In genomic region chr13:102779426-102780159, GRCh38 we compare ENCODE assay signal across 14 cellular contexts. TPM values are rescaled to one million over a fixed set of nuclear protein-coding genes. Genes with fewer than 3 reads are reported as not detected.
A peak's percentile ranks its signal among the peaks of the same experiment; 100 is the strongest.
DNase-seq lines count a peak whose midpoint lies in the region; ATAC-seq and TF ChIP-seq lines count a peak whose summit lies in the region.
"Had no signal": no experiment of that assay in that cellular context is flagged by ENCODE, and none has a peak within 500 bp of the region (broad histone marks: within the 10 kb centered on the region; RNA-seq: fewer than 3 reads in every experiment).

No MANE protein-coding gene starts in this region.

- H4K12ac ChIP-seq in trophoblast cell (ENCODE audit: low read depth, low read length), result no peak overlapping the region

- H3K9me3 ChIP-seq in CD4-positive, alpha-beta memory T cell (ENCODE audit: control insufficient read depth in 1 of 2, low read length in 2 of 2), result no peaks in the 10 kb centered on the region
- H3K9me3 ChIP-seq in trophoblast cell (ENCODE audit: insufficient read depth, low read depth, low read length), result peaks cover 5% of the 10 kb centered on the region
- H3K9me3 ChIP-seq: upper lobe of right lung had no signal

- H3K18ac ChIP-seq in trophoblast cell (ENCODE audit: low read length), result no peak overlapping the region

- peak overlapping the region; percentile 61 for H3K27ac ChIP-seq in CD4-positive, alpha-beta memory T cell (ENCODE audit: low read depth, low read length)
- no peak overlapping the region for H3K27ac ChIP-seq in trophoblast cell (ENCODE audit: low read depth, low read length)
- H3K27ac ChIP-seq: coronary artery, upper lobe of right lung had no signal

- no peak overlapping the region for H3K4ac ChIP-seq in trophoblast cell (ENCODE audit: low read depth, low read length)

- peak overlapping the region in 1 of 2 donors; percentile 20 for H3K4me3 ChIP-seq in CD4-positive, alpha-beta memory T cell (ENCODE audit: low read length in 2 of 2)
- H3K4me3 ChIP-seq in NB4 (ENCODE audit: low read depth, low read length), result no peak overlapping the region
- H3K4me3 ChIP-seq in trophoblast cell (ENCODE audit: low read depth, low read length), result no peak overlapping the region
- H3K4me3 ChIP-seq: coronary artery, upper lobe of right lung had no signal

- no peak overlapping the region for H2BK120ac ChIP-seq in trophoblast cell (ENCODE audit: insufficient read depth, low read length, poor library complexity)

- H2AK5ac ChIP-seq in trophoblast cell (ENCODE audit: low read length), result no peak overlapping the region

- TF ChIP-seq CTCF in GM20000 (IDR thresholded peaks at IDR 0.05; ENCODE audit: extremely low read depth, missing control alignments), result no peak
- TF ChIP-seq CTCF in NB4 (IDR thresholded peaks at IDR 0.05; ENCODE audit: low read depth, low read length), result no peak

- H2AFZ ChIP-seq in trophoblast cell (ENCODE audit: insufficient read depth, low read length, poor library complexity), result no peak overlapping the region

- ATAC-seq in activated naive CD8-positive, alpha-beta T cell treated with anti-CD3 and anti-CD28 coated beads, Interleukin-2, amount 50 U/mL, for 24 hours, result peak; percentile 96
- ATAC-seq: upper lobe of right lung had no signal

- peaks cover 0 to 2% (median 0%) of the 10 kb centered on the region in 8 donors for H3K9me3 Mint-ChIP-seq in CD4-positive, alpha-beta memory T cell
- peaks cover 5% of the 10 kb centered on the region for H3K9me3 Mint-ChIP-seq in activated naive CD8-positive, alpha-beta T cell treated with anti-CD3 and anti-CD28 coated beads, Interleukin-2, amount 50 U/mL, for 24 hours

- H3K27me3 Mint-ChIP-seq in CD4-positive, alpha-beta memory T cell, result no peaks in the 10 kb centered on the region
- no peaks in the 10 kb centered on the region for H3K27me3 Mint-ChIP-seq in activated naive CD8-positive, alpha-beta T cell treated with anti-CD3 and anti-CD28 coated beads, Interleukin-2, amount 50 U/mL, for 24 hours

- no peak overlapping the region for H3K23ac ChIP-seq in trophoblast cell (ENCODE audit: low read length)

- H3K79me2 ChIP-seq in trophoblast cell (ENCODE audit: control insufficient read depth, insufficient read depth, low read length, poor library complexity), result no peaks in the 10 kb centered on the region

- no CpG with 5 or more reads among the region's 5 CpGs for WGBS in trophoblast cell (ENCODE audit: extremely low coverage, insufficient coverage, insufficient read length)

- no peak overlapping the region for H3K9ac ChIP-seq in trophoblast cell (ENCODE audit: low read length)

- peak; percentile 48 to 78 (median 54) for DNase-seq in CD4-positive, alpha-beta memory T cell
- DNase-seq in GM20000 (ENCODE audit: low spot score), result peak; percentile 7
- DNase-seq in NB4 (ENCODE audit: low read depth), result peak; percentile 88
- peak; percentile 31 for DNase-seq in activated naive CD8-positive, alpha-beta T cell treated with anti-CD3 and anti-CD28 coated beads, Interleukin-2, amount 50 U/mL, for 24 hours
- no peak for DNase-seq in trophoblast cell
- DNase-seq in NCI-H1048 (lab: John Stamatoyannopoulos, UW), result no peak
- DNase-seq in anterior cingulate cortex (lab: John Stamatoyannopoulos, UW), result no peak
- no peak for DNase-seq in NCI-H526 (lab: John Stamatoyannopoulos, UW)
- DNase-seq: Calu3; glutamatergic neuron; NCI-H1092; NK-92 treated with Interleukin-12 subunit alpha and Interleukin-12 subunit beta, amount 100 ng/mL, for 24 hours; upper lobe of right lung had no signal

- H3K4me2 ChIP-seq in trophoblast cell (ENCODE audit: low read length), result no peak overlapping the region

- POLR2A ChIA-PET in CD4-positive, alpha-beta memory T cell (lab: Charles Lee; ENCODE audit: partially characterized antibody), result interaction anchor here (0.8 to 2.4 kb wide), 4 partner anchors 11 to 183 kb away, joined by 3 to 12 read pairs (median 4); partner anchors contain the start of genes BIVM, ERCC5, POGLUT2 and TPP2

- peak overlapping the region; percentile 67 to 96 (median 88) for H3K27ac Mint-ChIP-seq in CD4-positive, alpha-beta memory T cell
- peak overlapping the region; percentile 97 for H3K27ac Mint-ChIP-seq in activated naive CD8-positive, alpha-beta T cell treated with anti-CD3 and anti-CD28 coated beads, Interleukin-2, amount 50 U/mL, for 24 hours

- no peaks in the 10 kb centered on the region for H3K79me1 ChIP-seq in trophoblast cell (ENCODE audit: low read length)

- H3K14ac ChIP-seq in trophoblast cell (ENCODE audit: low read length), result no peak overlapping the region

- no peaks in the 10 kb centered on the region for H3K36me3 ChIP-seq in CD4-positive, alpha-beta memory T cell (ENCODE audit: insufficient read depth, low read length)
- no peaks in the 10 kb centered on the region for H3K36me3 ChIP-seq in trophoblast cell (ENCODE audit: control insufficient read depth in 1 of 2, insufficient read depth in 2 of 2, low read length in 2 of 2)

- no peaks in the 10 kb centered on the region for H3K36me3 Mint-ChIP-seq in CD4-positive, alpha-beta memory T cell
- peaks cover 21% of the 10 kb centered on the region for H3K36me3 Mint-ChIP-seq in activated naive CD8-positive, alpha-beta T cell treated with anti-CD3 and anti-CD28 coated beads, Interleukin-2, amount 50 U/mL, for 24 hours (ENCODE audit: low read depth)

- peaks cover 15 to 51% (median 32%) of the 10 kb centered on the region in 4 donors for H3K4me1 Mint-ChIP-seq in CD4-positive, alpha-beta memory T cell
- H3K4me1 Mint-ChIP-seq in activated naive CD8-positive, alpha-beta T cell treated with anti-CD3 and anti-CD28 coated beads, Interleukin-2, amount 50 U/mL, for 24 hours, result peaks cover 38% of the 10 kb centered on the region

- H4K91ac ChIP-seq in trophoblast cell (ENCODE audit: low read depth, low read length), result no peak overlapping the region

- no peak overlapping the region for H2BK5ac ChIP-seq in trophoblast cell (ENCODE audit: low read depth, low read length, poor library complexity)

- H3K4me3 Mint-ChIP-seq in CD4-positive, alpha-beta memory T cell, result peak overlapping the region; percentile 3 to 77 (median 64)
- H3K4me3 Mint-ChIP-seq in activated naive CD8-positive, alpha-beta T cell treated with anti-CD3 and anti-CD28 coated beads, Interleukin-2, amount 50 U/mL, for 24 hours, result peak overlapping the region; percentile 66

- intact Hi-C loops in CD4-positive, alpha-beta memory T cell (cut with micrococcal nuclease), result loop anchor here (2.0 kb wide), 1 partner anchor 19 kb away; the partner anchor contains the start of genes BIVM and POGLUT2

- no peaks in the 10 kb centered on the region for H3K27me3 ChIP-seq in CD4-positive, alpha-beta memory T cell (ENCODE audit: insufficient read depth, low read length)
- no peaks in the 10 kb centered on the region for H3K27me3 ChIP-seq in trophoblast cell (ENCODE audit: insufficient read depth, low read length)
- H3K27me3 ChIP-seq: upper lobe of right lung had no signal

- peaks cover 23% of the 10 kb centered on the region for H3K4me1 ChIP-seq in CD4-positive, alpha-beta memory T cell (ENCODE audit: insufficient read depth, low read length)
- H3K4me1 ChIP-seq in trophoblast cell (ENCODE audit: control insufficient read depth in 1 of 2, insufficient read depth in 2 of 2, low read length in 2 of 2), result no peaks in the 10 kb centered on the region
- H3K4me1 ChIP-seq: upper lobe of right lung had no signal

- CTCF ChIA-PET in CD4-positive, alpha-beta memory T cell (lab: Charles Lee; ENCODE audit: partially characterized antibody), result interaction anchor here (0.8 kb wide), 1 partner anchor 20 kb away, joined by 3 read pairs; no protein-coding TSS in a partner anchor

- H2BK12ac ChIP-seq in trophoblast cell (ENCODE audit: low read length), result no peak overlapping the region

- no peak for TF ChIP-seq POLR2A in NB4 (IDR thresholded peaks at IDR 0.05; ENCODE audit: extremely low read depth, insufficient read length)

- no peak overlapping the region for H4K8ac ChIP-seq in trophoblast cell (ENCODE audit: low read depth, low read length)

RNA-seq across cellular contexts. Expression of gene TEX30, which starts 6.0 kb away (rescaled TPM):
- total RNA-seq in CD4-positive, alpha-beta memory T cell, result 1 to 10 TPM; 9.2 to 9.3 TPM
- polyA plus RNA-seq in CD4-positive, alpha-beta memory T cell, result 10 to 100 TPM; 20.0 to 20.8 TPM
- polyA plus RNA-seq in trophoblast cell (2013), result 40.9 and 46.0 TPM in 2 replicates

RNA-seq across cellular contexts. Expression of gene POGLUT2, which starts 19.2 kb away (rescaled TPM):
- 1 to 10 TPM; 1.2 to 1.3 TPM for total RNA-seq in CD4-positive, alpha-beta memory T cell
- 1 to 10 TPM in 1 of 2 donors, under 1 TPM in 1; 0.48 to 1.9 TPM for polyA plus RNA-seq in CD4-positive, alpha-beta memory T cell
- polyA plus RNA-seq in trophoblast cell (2013), result 19.4 and 19.6 TPM in 2 replicates

RNA-seq across cellular contexts. Expression of gene BIVM, which starts 19.3 kb away (rescaled TPM):
- total RNA-seq in CD4-positive, alpha-beta memory T cell, result 10 to 100 TPM in 1 of 2 experiments, 1 to 10 TPM in 1; 9.9 to 10.9 TPM
- 1 to 10 TPM; 7.4 to 9.6 TPM for polyA plus RNA-seq in CD4-positive, alpha-beta memory T cell
- polyA plus RNA-seq in trophoblast cell (2013), result 9.5 and 9.7 TPM in 2 replicates

Comparison
In these comparisons a context has a peak if more than half of its experiments do, and no peak if none do; other contexts are left out.
1. DNase-seq: peak in CD4-positive, alpha-beta memory T cell (5 of 5), GM20000 (single experiment), NB4 (single experiment) and activated naive CD8-positive, alpha-beta T cell treated with anti-CD3 and anti-CD28 coated beads, Interleukin-2, amount 50 U/mL, for 24 hours (single experiment); none in trophoblast cell (0 of 2), NCI-H1048 (single experiment), anterior cingulate cortex (0 of 58) and NCI-H526 (0 of 2).